In genomic region chr7:21771906-21772610, GRCh38 we compare ENCODE assay signal across 10 cellular contexts.
DNase-seq lines count a peak whose midpoint lies in the region; ATAC-seq, FAIRE-seq and TF ChIP-seq lines count a peak whose summit lies in the region.
"Had no signal": no experiment of that assay in that cellular context is flagged by ENCODE, and none has a peak within 500 bp of the region (broad histone marks: within the 10 kb centered on the region; RNA-seq: fewer than 3 reads in every experiment).

No MANE protein-coding gene starts in this region.

- H3K36me3 ChIP-seq in endothelial cell of umbilical vein (ENCODE audit: control insufficient read depth in 2 of 2, extremely low read depth in 1 of 2, insufficient read depth in 2 of 2, low read length in 2 of 2) (no peaks in the 10 kb centered on the region), neural cell (ENCODE audit: insufficient read depth, low read length) (no peaks in the 10 kb centered on the region), ascending aorta (no peaks in the 10 kb centered on the region)

- H3K4me3 ChIP-seq in endothelial cell of umbilical vein (replicated peaks in 1 of 3; ENCODE audit: insufficient read depth in 1 of 3, low read depth in 1 of 3, low read length in 3 of 3) (no peak overlapping the region), neural cell (ENCODE audit: low read length) (no peak overlapping the region), ascending aorta (no peak overlapping the region)

- no peaks in the 10 kb centered on the region for H4K20me1 ChIP-seq in endothelial cell of umbilical vein (replicated peaks; ENCODE audit: control insufficient read depth, extremely low read depth, insufficient read depth, low read length)
- H4K20me1 ChIP-seq in neural cell (ENCODE audit: insufficient read depth), result no peaks in the 10 kb centered on the region

- H3K79me2 ChIP-seq in endothelial cell of umbilical vein (ENCODE audit: control insufficient read depth, insufficient read depth, low read length) (no peaks in the 10 kb centered on the region), neural cell (replicated peaks; ENCODE audit: insufficient read depth, low read length) (no peaks in the 10 kb centered on the region)

- H2AFZ ChIP-seq in endothelial cell of umbilical vein (ENCODE audit: low read depth, low read length) (peak overlapping the region; percentile 34), neural cell (ENCODE audit: low read depth, low read length) (no peak overlapping the region)

- H3K4me2 ChIP-seq in endothelial cell of umbilical vein (ENCODE audit: insufficient read depth, low read length), result no peak overlapping the region
- no peak overlapping the region for H3K4me2 ChIP-seq in neural cell (ENCODE audit: low read length)

- FAIRE-seq in GM12891 (lab: Jason Lieb, UNC) (peak; percentile 9), endothelial cell of umbilical vein (lab: Jason Lieb, UNC) (no peak)

- H3K4me1 ChIP-seq in endothelial cell of umbilical vein (ENCODE audit: control insufficient read depth, extremely low read depth, insufficient read depth, low read length) (no peaks in the 10 kb centered on the region), ascending aorta (no peaks in the 10 kb centered on the region)

- no peak overlapping the region for H3K27ac ChIP-seq in endothelial cell of umbilical vein (ENCODE audit: insufficient read depth, low read depth, low read length)
- no peak overlapping the region for H3K27ac ChIP-seq in neural cell (ENCODE audit: low read length)
- no peak overlapping the region for H3K27ac ChIP-seq in ascending aorta

- H3F3A ChIP-seq in neural cell (ENCODE audit: insufficient read depth, low read length, poor library complexity, severe bottlenecking), result no peaks in the 10 kb centered on the region

- DNase-seq in GM12891 (ENCODE audit: insufficient read length, low spot score), result no peak
- peak; percentile 85 for DNase-seq in NCI-H2227 (lab: John Stamatoyannopoulos, UW; ENCODE audit: unreplicated experiment)
- DNase-seq in endothelial cell of umbilical vein (ENCODE audit: low read depth, low spot score), result peak; percentile 20
- no peak for DNase-seq in ascending aorta (ENCODE audit: low spot score in 2 of 2)
- DNase-seq in NCI-H1436 (lab: John Stamatoyannopoulos, UW), result no peak
- DNase-seq: islet precursor cell; NK-92 treated with Interleukin-12 subunit alpha and Interleukin-12 subunit beta, amount 100 ng/mL, for 24 hours; stimulated activated naive CD4-positive, alpha-beta T cell had no signal

- H3K9ac ChIP-seq in endothelial cell of umbilical vein (replicated peaks; ENCODE audit: extremely low read depth, insufficient read depth, low read length) (no peak overlapping the region), neural cell (ENCODE audit: low read length) (no peak overlapping the region)

- TF ChIP-seq POLR2A in GM12891 (IDR thresholded peaks at IDR 0.05; ENCODE audit: low read depth, low read length) (no peak), endothelial cell of umbilical vein (IDR thresholded peaks at IDR 0.05; ENCODE audit: low read depth, low read length) (no peak)

- dilution Hi-C loops in endothelial cell of umbilical vein (cut with MboI; ENCODE audit: extremely low pct_ligation_motif_present, low sequenced_read_pairs), result no loop called here

- TF ChIP-seq CTCF in endothelial cell of umbilical vein (IDR thresholded peaks at IDR 0.05; ENCODE audit: extremely low read depth in 1 of 2, insufficient read depth in 1 of 2, low read depth in 1 of 2, low read length in 2 of 2) (no peak), neural cell (IDR thresholded peaks at IDR 0.05; ENCODE audit: poor library complexity, severe bottlenecking) (no peak), ascending aorta (IDR thresholded peaks at IDR 0.05) (no peak)

- ATAC-seq in HG02870 (IDR thresholded peaks at IDR 0.05; ENCODE audit: unreplicated experiment), result no peak

- CTCF ChIA-PET in endothelial cell of umbilical vein (lab: Charles Lee), result interaction anchor here (0.6 to 1.0 kb wide), 3 partner anchors 22 to 311 kb away, joined by 3 to 5 read pairs (median 3); no protein-coding TSS in a partner anchor

- intact Hi-C loops in endothelial cell of umbilical vein (cut with micrococcal nuclease) (loop anchor here (5.0 kb wide), 2 partner anchors 230 to 310 kb away; no protein-coding TSS in a partner anchor), ascending aorta (cut with DNase I) (no loop called here)

- H3K9me3 ChIP-seq in endothelial cell of umbilical vein (replicated peaks; ENCODE audit: control insufficient read depth, insufficient read depth, low read length), result no peaks in the 10 kb centered on the region
- no peaks in the 10 kb centered on the region for H3K9me3 ChIP-seq in neural cell (ENCODE audit: low read length)
- H3K9me3 ChIP-seq in ascending aorta, result no peaks in the 10 kb centered on the region

- H3K9me2 ChIP-seq in neural cell (ENCODE audit: insufficient read depth, low read length), result no peaks in the 10 kb centered on the region

- H3K27me3 ChIP-seq in endothelial cell of umbilical vein (ENCODE audit: control insufficient read depth in 2 of 2, insufficient read depth in 2 of 2, low read length in 2 of 2) (peaks cover 2 to 3% of the 10 kb centered on the region in 2 experiments), neural cell (ENCODE audit: insufficient read depth, low read depth, low read length) (no peaks in the 10 kb centered on the region), ascending aorta (no peaks in the 10 kb centered on the region)

- TF ChIP-seq EP300 in neural cell (conservative IDR thresholded peaks at IDR 0.05; ENCODE audit: poor library complexity, severe bottlenecking), result no peak

- no peak for TF ChIP-seq RAD21 in neural cell (conservative IDR thresholded peaks at IDR 0.05)

- H3K9me1 ChIP-seq in endothelial cell of umbilical vein (replicated peaks; ENCODE audit: control insufficient read depth, extremely low read depth, insufficient read depth, low read length), result no peaks in the 10 kb centered on the region

- POLR2A ChIA-PET in endothelial cell of umbilical vein (lab: Charles Lee), result no interaction called here

- BruUV-seq in endothelial cell of umbilical vein (replicated peaks; lab: Mats Ljungman, UMichigan), result no TSS peak

TF ChIP-seq in GM12891, 5 proteins besides CTCF, POLR2A, EP300 and RAD21:
- no peak for TF ChIP-seq POLR2AphosphoS5 (IDR thresholded peaks at IDR 0.05; ENCODE audit: low read depth, low read length)
- no peak for TF ChIP-seq TAF1 (IDR thresholded peaks at IDR 0.05; ENCODE audit: low read depth, low read length)
- TF ChIP-seq SPI1 (IDR thresholded peaks at IDR 0.05; ENCODE audit: low read depth, low read length), result no peak
- TF ChIP-seq POU2F2 (IDR thresholded peaks at IDR 0.05; ENCODE audit: low read depth, low read length), result no peak
- TF ChIP-seq PAX5 (IDR thresholded peaks at IDR 0.05; ENCODE audit: insufficient read depth, low read length, severe bottlenecking), result no peak

TF ChIP-seq in endothelial cell of umbilical vein, 7 proteins besides CTCF, POLR2A, EP300 and RAD21:
- TF ChIP-seq MYC (IDR thresholded peaks at IDR 0.05; ENCODE audit: low read depth, low read length) (no peak), JUN (IDR thresholded peaks at IDR 0.05; ENCODE audit: borderline replicate concordance, insufficient read depth, insufficient read length, low read depth) (no peak), GATA2 (IDR thresholded peaks at IDR 0.05; ENCODE audit: insufficient read depth, insufficient read length, low read depth, low read length) (no peak), POLR2AphosphoS5 (IDR thresholded peaks at IDR 0.05; ENCODE audit: insufficient read depth, low read depth, low read length) (no peak), EZH2 (IDR thresholded peaks at IDR 0.05; ENCODE audit: borderline replicate concordance, low read depth, low read length, severe bottlenecking) (no peak), FOS (IDR thresholded peaks at IDR 0.05; ENCODE audit: borderline replicate concordance, insufficient read depth, low read length) (no peak)
- TF ChIP-seq, protein P1, sequence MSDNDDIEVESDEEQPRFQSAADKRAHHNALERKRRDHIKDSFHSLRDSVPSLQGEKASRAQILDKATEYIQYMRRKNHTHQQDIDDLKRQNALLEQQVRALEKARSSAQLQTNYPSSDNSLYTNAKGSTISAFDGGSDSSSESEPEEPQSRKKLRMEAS (IDR thresholded peaks at IDR 0.05; ENCODE audit: insufficient read depth, insufficient read length), result no peak

TF ChIP-seq in neural cell, 6 proteins besides CTCF, POLR2A, EP300 and RAD21:
- TF ChIP-seq, protein P2, sequence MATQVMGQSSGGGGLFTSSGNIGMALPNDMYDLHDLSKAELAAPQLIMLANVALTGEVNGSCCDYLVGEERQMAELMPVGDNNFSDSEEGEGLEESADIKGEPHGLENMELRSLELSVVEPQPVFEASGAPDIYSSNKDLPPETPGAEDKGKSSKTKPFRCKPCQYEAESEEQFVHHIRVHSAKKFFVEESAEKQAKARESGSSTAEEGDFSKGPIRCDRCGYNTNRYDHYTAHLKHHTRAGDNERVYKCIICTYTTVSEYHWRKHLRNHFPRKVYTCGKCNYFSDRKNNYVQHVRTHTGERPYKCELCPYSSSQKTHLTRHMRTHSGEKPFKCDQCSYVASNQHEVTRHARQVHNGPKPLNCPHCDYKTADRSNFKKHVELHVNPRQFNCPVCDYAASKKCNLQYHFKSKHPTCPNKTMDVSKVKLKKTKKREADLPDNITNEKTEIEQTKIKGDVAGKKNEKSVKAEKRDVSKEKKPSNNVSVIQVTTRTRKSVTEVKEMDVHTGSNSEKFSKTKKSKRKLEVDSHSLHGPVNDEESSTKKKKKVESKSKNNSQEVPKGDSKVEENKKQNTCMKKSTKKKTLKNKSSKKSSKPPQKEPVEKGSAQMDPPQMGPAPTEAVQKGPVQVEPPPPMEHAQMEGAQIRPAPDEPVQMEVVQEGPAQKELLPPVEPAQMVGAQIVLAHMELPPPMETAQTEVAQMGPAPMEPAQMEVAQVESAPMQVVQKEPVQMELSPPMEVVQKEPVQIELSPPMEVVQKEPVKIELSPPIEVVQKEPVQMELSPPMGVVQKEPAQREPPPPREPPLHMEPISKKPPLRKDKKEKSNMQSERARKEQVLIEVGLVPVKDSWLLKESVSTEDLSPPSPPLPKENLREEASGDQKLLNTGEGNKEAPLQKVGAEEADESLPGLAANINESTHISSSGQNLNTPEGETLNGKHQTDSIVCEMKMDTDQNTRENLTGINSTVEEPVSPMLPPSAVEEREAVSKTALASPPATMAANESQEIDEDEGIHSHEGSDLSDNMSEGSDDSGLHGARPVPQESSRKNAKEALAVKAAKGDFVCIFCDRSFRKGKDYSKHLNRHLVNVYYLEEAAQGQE (IDR thresholded peaks at IDR 0.05; ENCODE audit: borderline replicate concordance), result no peak
- TF ChIP-seq MXI1 (conservative IDR thresholded peaks at IDR 0.05; ENCODE audit: poor library complexity, severe bottlenecking) (no peak), SMC3 (conservative IDR thresholded peaks at IDR 0.05; ENCODE audit: poor library complexity) (no peak), POLR2AphosphoS5 (IDR thresholded peaks at IDR 0.05) (peak; percentile 62)
TF ChIP-seq in neural cell: peak in this region for 1.

Comparison
In these comparisons a context has a peak if more than half of its experiments do, and no peak if none do; other contexts are left out.
1. DNase-seq: peak in NCI-H2227 (single experiment) and endothelial cell of umbilical vein (single experiment); none in GM12891 (single experiment), ascending aorta (0 of 2) and NCI-H1436 (single experiment).